Comparison of ENCODE assay signal across 8 cellular contexts in genomic region chr16:73056911-73057310, GRCh38.
DNase-seq lines count a peak whose midpoint lies in the region; ATAC-seq and TF ChIP-seq lines count a peak whose summit lies in the region.
"Had no signal": no experiment of that assay in that cellular context is flagged by ENCODE, and none has a peak within 500 bp of the region (broad histone marks: within the 10 kb centered on the region; RNA-seq: fewer than 3 reads in every experiment).

No MANE protein-coding gene starts in this region.

- DNase-seq in HFF-Myc (ENCODE audit: extremely low read depth, low read depth): no peak
- no peak for DNase-seq in SK-N-MC (ENCODE audit: low read depth, low spot score)
- no peak for DNase-seq in foreskin fibroblast
- DNase-seq in NCI-H187 treated with DMSO at 0.1 percent for 48 hours (lab: John Stamatoyannopoulos, UW): no peak

- H3K4me3 ChIP-seq in HFF-Myc (replicated peaks; ENCODE audit: low read depth, low read length) (peak overlapping the region; percentile 60), SK-N-MC (peak overlapping the region; percentile 80), foreskin fibroblast (ENCODE audit: low read depth in 1 of 2, low read length in 2 of 2) (peak overlapping the region; percentile 66 to 69), skin epidermis (peak overlapping the region in 6 of 7 experiments; percentile 41 to 79 (median 67))
- H3K4me3 ChIP-seq: K562 had no signal

- TF ChIP-seq CTCF in HFF-Myc (IDR thresholded peaks at IDR 0.05; ENCODE audit: low read depth, low read length, missing control alignments) (no peak), foreskin fibroblast (IDR thresholded peaks at IDR 0.05; ENCODE audit: low read depth, low read length) (no peak)

- H3K9me3 ChIP-seq in SK-N-MC (ENCODE audit: low read depth, low read length): no peaks in the 10 kb centered on the region

- no peak overlapping the region for H3K27ac ChIP-seq in SK-N-MC
- peak overlapping the region in 17 of 21 experiments; percentile 60 to 94 (median 89) for H3K27ac ChIP-seq in skin epidermis

- H3K36me3 ChIP-seq in SK-N-MC (ENCODE audit: insufficient read depth, low read length): no peaks in the 10 kb centered on the region

- H3K9ac ChIP-seq in SK-N-MC (ENCODE audit: insufficient read length): peak overlapping the region; percentile 60

- ATAC-seq in GM21786 (IDR thresholded peaks at IDR 0.05; ENCODE audit: unreplicated experiment): no peak
- ATAC-seq in HG02588 (IDR thresholded peaks at IDR 0.05; ENCODE audit: unreplicated experiment): no peak
